1 cellular context compared by ENCODE assay signal in the genomic region with DNA sequence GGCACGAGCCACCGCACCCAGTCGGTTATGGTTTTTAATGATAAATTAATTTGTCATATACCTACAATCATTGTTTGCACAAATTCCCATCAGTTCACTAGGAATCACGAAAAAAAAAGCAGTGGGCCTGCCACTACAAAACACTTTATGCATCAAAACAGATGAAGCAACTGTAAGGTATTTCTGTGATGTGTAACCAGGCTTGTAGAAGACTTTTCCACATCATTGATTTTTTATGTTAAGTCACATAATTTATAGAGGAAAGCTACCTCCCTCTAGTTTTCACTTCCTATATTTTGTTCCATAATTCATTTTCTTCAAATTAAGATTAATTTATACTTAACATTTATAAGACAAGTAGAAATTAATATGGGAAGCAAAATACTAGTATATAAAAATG.
TF ChIP-seq lines count a peak whose summit lies in the region.

No MANE protein-coding gene starts in this region.

TF ChIP-seq in A549, 52 proteins besides CTCF, POLR2A, EP300 and RAD21:
- TF ChIP-seq RARB (CRISPR knock-in tag; IDR thresholded peaks at IDR 0.05): no peak
- TF ChIP-seq MAZ (IDR thresholded peaks at IDR 0.05; ENCODE audit: borderline replicate concordance, low read depth, low read length): no peak
- TF ChIP-seq, protein P1, sequence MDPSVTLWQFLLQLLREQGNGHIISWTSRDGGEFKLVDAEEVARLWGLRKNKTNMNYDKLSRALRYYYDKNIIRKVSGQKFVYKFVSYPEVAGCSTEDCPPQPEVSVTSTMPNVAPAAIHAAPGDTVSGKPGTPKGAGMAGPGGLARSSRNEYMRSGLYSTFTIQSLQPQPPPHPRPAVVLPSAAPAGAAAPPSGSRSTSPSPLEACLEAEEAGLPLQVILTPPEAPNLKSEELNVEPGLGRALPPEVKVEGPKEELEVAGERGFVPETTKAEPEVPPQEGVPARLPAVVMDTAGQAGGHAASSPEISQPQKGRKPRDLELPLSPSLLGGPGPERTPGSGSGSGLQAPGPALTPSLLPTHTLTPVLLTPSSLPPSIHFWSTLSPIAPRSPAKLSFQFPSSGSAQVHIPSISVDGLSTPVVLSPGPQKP (IDR thresholded peaks at IDR 0.05; ENCODE audit: low read depth, low read length): no peak
- TF ChIP-seq CEBPB (IDR thresholded peaks at IDR 0.05): no peak
- TF ChIP-seq TP53 (CRISPR knock-in tag; IDR thresholded peaks at IDR 0.05): no peak
- no peak for TF ChIP-seq KDM1A (IDR thresholded peaks at IDR 0.05; ENCODE audit: low read depth)
- TF ChIP-seq FOSB (CRISPR knock-in tag; IDR thresholded peaks at IDR 0.05): no peak
- no peak for TF ChIP-seq HOXA7 (CRISPR knock-in tag; IDR thresholded peaks at IDR 0.05)
